1 cellular context compared by ENCODE assay signal in the genomic region with DNA sequence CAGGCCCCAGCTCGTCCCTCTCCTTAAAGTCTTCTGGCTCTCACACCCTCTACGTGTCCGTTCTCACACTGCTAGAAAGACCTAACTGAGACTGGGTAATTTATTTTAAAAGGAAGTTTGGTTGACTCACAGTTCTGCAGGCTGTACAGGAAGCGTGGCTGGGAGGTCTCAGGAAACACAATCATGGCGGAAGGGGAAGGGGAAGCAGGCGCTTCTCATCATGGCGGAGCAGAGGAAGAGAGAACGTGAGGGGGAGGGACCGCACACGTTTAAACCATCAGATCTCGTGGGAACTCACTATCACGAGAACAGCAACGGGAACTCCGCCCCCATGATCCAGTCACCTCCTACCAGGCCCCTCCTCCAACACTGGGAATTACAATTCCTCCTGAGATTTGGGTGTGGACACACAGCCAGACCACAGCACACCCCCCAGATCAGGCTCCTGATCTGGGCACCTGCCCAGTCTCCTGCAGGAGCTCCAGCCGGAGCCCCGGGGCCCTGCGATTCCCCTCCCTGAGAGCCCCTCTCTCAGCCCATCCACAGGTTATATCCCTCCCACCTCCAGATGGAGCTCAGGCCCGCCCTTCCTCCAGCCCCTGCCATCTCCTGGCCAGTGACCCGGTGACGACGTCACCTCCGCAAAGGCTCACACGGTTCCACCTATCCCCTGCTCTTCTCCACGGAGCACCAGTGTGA.
TF ChIP-seq lines count a peak whose summit lies in the region.

No MANE protein-coding gene starts in this region.

TF ChIP-seq in K562, 482 proteins besides CTCF, POLR2A, EP300 and RAD21 (continued from another document):
- TF ChIP-seq TOE1 (IDR thresholded peaks at IDR 0.05; ENCODE audit: borderline replicate concordance): no peak
- no peak for TF ChIP-seq TOE1 (CRISPR knock-in tag; IDR thresholded peaks at IDR 0.05; ENCODE audit: borderline replicate concordance, low read depth)
- TF ChIP-seq CBX5 (IDR thresholded peaks at IDR 0.05; ENCODE audit: borderline replicate concordance, low read depth): no peak
- TF ChIP-seq SIN3A (IDR thresholded peaks at IDR 0.05; ENCODE audit: borderline replicate concordance in 2 of 2, control insufficient read depth in 1 of 2, low read depth in 2 of 2, low read length in 2 of 2): peak; percentile 56; a peak in 1 of 4 replicates
- no peak for TF ChIP-seq ZBTB7A (IDR thresholded peaks at IDR 0.05; ENCODE audit: borderline replicate concordance, control insufficient read depth, low read depth, low read length)
- no peak for TF ChIP-seq SIX5 (IDR thresholded peaks at IDR 0.05; ENCODE audit: borderline replicate concordance in 1 of 2, insufficient read depth in 1 of 2, low read depth in 1 of 2, low read length in 2 of 2)
- TF ChIP-seq MYC (IDR thresholded peaks at IDR 0.05; ENCODE audit: low read depth, low read length): peak; percentile 81
- no peak for TF ChIP-seq MYC (CRISPR knock-in tag; IDR thresholded peaks at IDR 0.05; ENCODE audit: borderline replicate concordance, low read depth)
- TF ChIP-seq ZNF224 (CRISPR knock-in tag; IDR thresholded peaks at IDR 0.05): no peak
- TF ChIP-seq SUPT5H (IDR thresholded peaks at IDR 0.05): peak; percentile 80
- no peak; the same call in 1 of the 2 replicates for TF ChIP-seq JUND (IDR thresholded peaks at IDR 0.05; ENCODE audit: borderline replicate concordance, low read depth, low read length)
- TF ChIP-seq JUND (tag; IDR thresholded peaks at IDR 0.05; ENCODE audit: borderline replicate concordance, low read depth, low read length): peak; percentile 22; the same call in 1 of the 3 replicates
- no peak for TF ChIP-seq SMAD4 (CRISPR knock-in tag; conservative IDR thresholded peaks at IDR 0.05)
- no peak for TF ChIP-seq ZNF561 (CRISPR knock-in tag; conservative IDR thresholded peaks at IDR 0.05)
- no peak for TF ChIP-seq HEY1 (CRISPR knock-in tag; IDR thresholded peaks at IDR 0.05; ENCODE audit: borderline replicate concordance)
- TF ChIP-seq, protein P1, sequence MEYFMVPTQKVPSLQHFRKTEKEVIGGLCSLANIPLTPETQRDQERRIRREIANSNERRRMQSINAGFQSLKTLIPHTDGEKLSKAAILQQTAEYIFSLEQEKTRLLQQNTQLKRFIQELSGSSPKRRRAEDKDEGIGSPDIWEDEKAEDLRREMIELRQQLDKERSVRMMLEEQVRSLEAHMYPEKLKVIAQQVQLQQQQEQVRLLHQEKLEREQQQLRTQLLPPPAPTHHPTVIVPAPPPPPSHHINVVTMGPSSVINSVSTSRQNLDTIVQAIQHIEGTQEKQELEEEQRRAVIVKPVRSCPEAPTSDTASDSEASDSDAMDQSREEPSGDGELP (CRISPR knock-in tag; IDR thresholded peaks at IDR 0.05; ENCODE audit: borderline replicate concordance): no peak
- no peak for TF ChIP-seq NCOA4 (IDR thresholded peaks at IDR 0.05; ENCODE audit: partially characterized antibody)
- TF ChIP-seq, protein P2, sequence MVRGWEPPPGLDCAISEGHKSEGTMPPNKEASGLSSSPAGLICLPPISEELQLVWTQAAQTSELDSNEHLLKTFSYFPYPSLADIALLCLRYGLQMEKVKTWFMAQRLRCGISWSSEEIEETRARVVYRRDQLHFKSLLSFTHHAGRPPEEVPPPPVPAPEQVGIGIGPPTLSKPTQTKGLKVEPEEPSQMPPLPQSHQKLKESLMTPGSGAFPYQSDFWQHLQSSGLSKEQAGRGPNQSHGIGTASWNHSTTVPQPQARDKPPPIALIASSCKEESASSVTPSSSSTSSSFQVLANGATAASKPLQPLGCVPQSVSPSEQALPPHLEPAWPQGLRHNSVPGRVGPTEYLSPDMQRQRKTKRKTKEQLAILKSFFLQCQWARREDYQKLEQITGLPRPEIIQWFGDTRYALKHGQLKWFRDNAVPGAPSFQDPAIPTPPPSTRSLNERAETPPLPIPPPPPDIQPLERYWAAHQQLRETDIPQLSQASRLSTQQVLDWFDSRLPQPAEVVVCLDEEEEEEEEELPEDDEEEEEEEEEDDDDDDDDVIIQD (CRISPR knock-in tag; IDR thresholded peaks at IDR 0.05): no peak
- TF ChIP-seq ETV6 (IDR thresholded peaks at IDR 0.05; ENCODE audit: borderline replicate concordance in 1 of 2, low read depth in 2 of 2, low read length in 1 of 2): peak; percentile 82 to 85; a peak in 3 of 4 replicates
- TF ChIP-seq ETV6 (CRISPR knock-in tag; IDR thresholded peaks at IDR 0.05; ENCODE audit: borderline replicate concordance): no peak
- peak; percentile 64 for TF ChIP-seq POLR2B (IDR thresholded peaks at IDR 0.05; ENCODE audit: low read depth, partially characterized antibody)
- 0 out of 2 replicates have a peak, but pooled peaks have one; percentile 29 for TF ChIP-seq LEF1 (IDR thresholded peaks at IDR 0.05)
- TF ChIP-seq, protein P3, sequence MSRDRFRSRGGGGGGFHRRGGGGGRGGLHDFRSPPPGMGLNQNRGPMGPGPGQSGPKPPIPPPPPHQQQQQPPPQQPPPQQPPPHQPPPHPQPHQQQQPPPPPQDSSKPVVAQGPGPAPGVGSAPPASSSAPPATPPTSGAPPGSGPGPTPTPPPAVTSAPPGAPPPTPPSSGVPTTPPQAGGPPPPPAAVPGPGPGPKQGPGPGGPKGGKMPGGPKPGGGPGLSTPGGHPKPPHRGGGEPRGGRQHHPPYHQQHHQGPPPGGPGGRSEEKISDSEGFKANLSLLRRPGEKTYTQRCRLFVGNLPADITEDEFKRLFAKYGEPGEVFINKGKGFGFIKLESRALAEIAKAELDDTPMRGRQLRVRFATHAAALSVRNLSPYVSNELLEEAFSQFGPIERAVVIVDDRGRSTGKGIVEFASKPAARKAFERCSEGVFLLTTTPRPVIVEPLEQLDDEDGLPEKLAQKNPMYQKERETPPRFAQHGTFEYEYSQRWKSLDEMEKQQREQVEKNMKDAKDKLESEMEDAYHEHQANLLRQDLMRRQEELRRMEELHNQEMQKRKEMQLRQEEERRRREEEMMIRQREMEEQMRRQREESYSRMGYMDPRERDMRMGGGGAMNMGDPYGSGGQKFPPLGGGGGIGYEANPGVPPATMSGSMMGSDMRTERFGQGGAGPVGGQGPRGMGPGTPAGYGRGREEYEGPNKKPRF (IDR thresholded peaks at IDR 0.05; ENCODE audit: low read depth, low read length): no peak
- no peak for TF ChIP-seq FOXJ2 (tag; IDR thresholded peaks at IDR 0.05)
- peak; percentile 93 for TF ChIP-seq NFRKB (IDR thresholded peaks at IDR 0.05; ENCODE audit: low read depth)
- TF ChIP-seq, protein P4, sequence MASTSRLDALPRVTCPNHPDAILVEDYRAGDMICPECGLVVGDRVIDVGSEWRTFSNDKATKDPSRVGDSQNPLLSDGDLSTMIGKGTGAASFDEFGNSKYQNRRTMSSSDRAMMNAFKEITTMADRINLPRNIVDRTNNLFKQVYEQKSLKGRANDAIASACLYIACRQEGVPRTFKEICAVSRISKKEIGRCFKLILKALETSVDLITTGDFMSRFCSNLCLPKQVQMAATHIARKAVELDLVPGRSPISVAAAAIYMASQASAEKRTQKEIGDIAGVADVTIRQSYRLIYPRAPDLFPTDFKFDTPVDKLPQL (IDR thresholded peaks at IDR 0.05; ENCODE audit: extremely low read depth, insufficient read length): peak; percentile 26
- TF ChIP-seq TRIM28 (IDR thresholded peaks at IDR 0.05): no peak
- peak; percentile 53; the same call in 1 of the 2 replicates for TF ChIP-seq SP1 (CRISPR knock-in tag; IDR thresholded peaks at IDR 0.05)
- no peak for TF ChIP-seq CTBP1 (IDR thresholded peaks at IDR 0.05; ENCODE audit: borderline replicate concordance)
- no peak for TF ChIP-seq SRSF9 (IDR thresholded peaks at IDR 0.05; ENCODE audit: borderline replicate concordance, low read depth, low read length)
- TF ChIP-seq, protein P5, sequence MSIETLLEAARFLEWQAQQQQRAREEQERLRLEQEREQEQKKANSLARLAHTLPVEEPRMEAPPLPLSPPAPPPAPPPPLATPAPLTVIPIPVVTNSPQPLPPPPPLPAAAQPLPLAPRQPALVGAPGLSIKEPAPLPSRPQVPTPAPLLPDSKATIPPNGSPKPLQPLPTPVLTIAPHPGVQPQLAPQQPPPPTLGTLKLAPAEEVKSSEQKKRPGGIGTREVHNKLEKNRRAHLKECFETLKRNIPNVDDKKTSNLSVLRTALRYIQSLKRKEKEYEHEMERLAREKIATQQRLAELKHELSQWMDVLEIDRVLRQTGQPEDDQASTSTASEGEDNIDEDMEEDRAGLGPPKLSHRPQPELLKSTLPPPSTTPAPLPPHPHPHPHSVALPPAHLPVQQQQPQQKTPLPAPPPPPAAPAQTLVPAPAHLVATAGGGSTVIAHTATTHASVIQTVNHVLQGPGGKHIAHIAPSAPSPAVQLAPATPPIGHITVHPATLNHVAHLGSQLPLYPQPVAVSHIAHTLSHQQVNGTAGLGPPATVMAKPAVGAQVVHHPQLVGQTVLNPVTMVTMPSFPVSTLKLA (conservative IDR thresholded peaks at IDR 0.05): peak; percentile 51 to 60; a peak in 2 of 4 replicates
- TF ChIP-seq ZNF780A (CRISPR knock-in tag; IDR thresholded peaks at IDR 0.05): no peak
- 0 out of 2 replicates have a peak, but pooled peaks have one; percentile 30 for TF ChIP-seq ELF4 (CRISPR knock-in tag; IDR thresholded peaks at IDR 0.05)
- TF ChIP-seq MTA2 (IDR thresholded peaks at IDR 0.05; ENCODE audit: low read depth): no peak
- no peak for TF ChIP-seq KDM4B (IDR thresholded peaks at IDR 0.05; ENCODE audit: borderline replicate concordance in 2 of 2, low read depth in 1 of 2)
- no peak for TF ChIP-seq KDM2B (CRISPR knock-in tag; IDR thresholded peaks at IDR 0.05)
- TF ChIP-seq, protein P6, sequence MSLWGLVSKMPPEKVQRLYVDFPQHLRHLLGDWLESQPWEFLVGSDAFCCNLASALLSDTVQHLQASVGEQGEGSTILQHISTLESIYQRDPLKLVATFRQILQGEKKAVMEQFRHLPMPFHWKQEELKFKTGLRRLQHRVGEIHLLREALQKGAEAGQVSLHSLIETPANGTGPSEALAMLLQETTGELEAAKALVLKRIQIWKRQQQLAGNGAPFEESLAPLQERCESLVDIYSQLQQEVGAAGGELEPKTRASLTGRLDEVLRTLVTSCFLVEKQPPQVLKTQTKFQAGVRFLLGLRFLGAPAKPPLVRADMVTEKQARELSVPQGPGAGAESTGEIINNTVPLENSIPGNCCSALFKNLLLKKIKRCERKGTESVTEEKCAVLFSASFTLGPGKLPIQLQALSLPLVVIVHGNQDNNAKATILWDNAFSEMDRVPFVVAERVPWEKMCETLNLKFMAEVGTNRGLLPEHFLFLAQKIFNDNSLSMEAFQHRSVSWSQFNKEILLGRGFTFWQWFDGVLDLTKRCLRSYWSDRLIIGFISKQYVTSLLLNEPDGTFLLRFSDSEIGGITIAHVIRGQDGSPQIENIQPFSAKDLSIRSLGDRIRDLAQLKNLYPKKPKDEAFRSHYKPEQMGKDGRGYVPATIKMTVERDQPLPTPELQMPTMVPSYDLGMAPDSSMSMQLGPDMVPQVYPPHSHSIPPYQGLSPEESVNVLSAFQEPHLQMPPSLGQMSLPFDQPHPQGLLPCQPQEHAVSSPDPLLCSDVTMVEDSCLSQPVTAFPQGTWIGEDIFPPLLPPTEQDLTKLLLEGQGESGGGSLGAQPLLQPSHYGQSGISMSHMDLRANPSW (CRISPR knock-in tag; IDR thresholded peaks at IDR 0.05): no peak
- TF ChIP-seq, protein P7, sequence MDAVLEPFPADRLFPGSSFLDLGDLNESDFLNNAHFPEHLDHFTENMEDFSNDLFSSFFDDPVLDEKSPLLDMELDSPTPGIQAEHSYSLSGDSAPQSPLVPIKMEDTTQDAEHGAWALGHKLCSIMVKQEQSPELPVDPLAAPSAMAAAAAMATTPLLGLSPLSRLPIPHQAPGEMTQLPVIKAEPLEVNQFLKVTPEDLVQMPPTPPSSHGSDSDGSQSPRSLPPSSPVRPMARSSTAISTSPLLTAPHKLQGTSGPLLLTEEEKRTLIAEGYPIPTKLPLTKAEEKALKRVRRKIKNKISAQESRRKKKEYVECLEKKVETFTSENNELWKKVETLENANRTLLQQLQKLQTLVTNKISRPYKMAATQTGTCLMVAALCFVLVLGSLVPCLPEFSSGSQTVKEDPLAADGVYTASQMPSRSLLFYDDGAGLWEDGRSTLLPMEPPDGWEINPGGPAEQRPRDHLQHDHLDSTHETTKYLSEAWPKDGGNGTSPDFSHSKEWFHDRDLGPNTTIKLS (IDR thresholded peaks at IDR 0.05; ENCODE audit: borderline replicate concordance, low read depth): peak; percentile 84
- TF ChIP-seq, protein P8, sequence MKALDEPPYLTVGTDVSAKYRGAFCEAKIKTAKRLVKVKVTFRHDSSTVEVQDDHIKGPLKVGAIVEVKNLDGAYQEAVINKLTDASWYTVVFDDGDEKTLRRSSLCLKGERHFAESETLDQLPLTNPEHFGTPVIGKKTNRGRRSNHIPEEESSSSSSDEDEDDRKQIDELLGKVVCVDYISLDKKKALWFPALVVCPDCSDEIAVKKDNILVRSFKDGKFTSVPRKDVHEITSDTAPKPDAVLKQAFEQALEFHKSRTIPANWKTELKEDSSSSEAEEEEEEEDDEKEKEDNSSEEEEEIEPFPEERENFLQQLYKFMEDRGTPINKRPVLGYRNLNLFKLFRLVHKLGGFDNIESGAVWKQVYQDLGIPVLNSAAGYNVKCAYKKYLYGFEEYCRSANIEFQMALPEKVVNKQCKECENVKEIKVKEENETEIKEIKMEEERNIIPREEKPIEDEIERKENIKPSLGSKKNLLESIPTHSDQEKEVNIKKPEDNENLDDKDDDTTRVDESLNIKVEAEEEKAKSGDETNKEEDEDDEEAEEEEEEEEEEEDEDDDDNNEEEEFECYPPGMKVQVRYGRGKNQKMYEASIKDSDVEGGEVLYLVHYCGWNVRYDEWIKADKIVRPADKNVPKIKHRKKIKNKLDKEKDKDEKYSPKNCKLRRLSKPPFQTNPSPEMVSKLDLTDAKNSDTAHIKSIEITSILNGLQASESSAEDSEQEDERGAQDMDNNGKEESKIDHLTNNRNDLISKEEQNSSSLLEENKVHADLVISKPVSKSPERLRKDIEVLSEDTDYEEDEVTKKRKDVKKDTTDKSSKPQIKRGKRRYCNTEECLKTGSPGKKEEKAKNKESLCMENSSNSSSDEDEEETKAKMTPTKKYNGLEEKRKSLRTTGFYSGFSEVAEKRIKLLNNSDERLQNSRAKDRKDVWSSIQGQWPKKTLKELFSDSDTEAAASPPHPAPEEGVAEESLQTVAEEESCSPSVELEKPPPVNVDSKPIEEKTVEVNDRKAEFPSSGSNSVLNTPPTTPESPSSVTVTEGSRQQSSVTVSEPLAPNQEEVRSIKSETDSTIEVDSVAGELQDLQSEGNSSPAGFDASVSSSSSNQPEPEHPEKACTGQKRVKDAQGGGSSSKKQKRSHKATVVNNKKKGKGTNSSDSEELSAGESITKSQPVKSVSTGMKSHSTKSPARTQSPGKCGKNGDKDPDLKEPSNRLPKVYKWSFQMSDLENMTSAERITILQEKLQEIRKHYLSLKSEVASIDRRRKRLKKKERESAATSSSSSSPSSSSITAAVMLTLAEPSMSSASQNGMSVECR (CRISPR knock-in tag; IDR thresholded peaks at IDR 0.05): peak; percentile 51; the same call in 1 of the 2 replicates
- TF ChIP-seq NELFE (IDR thresholded peaks at IDR 0.05; ENCODE audit: insufficient read depth, insufficient read length): no peak
- TF ChIP-seq ZNF431 (CRISPR knock-in tag; IDR thresholded peaks at IDR 0.05): no peak
- no peak for TF ChIP-seq POU5F1 (IDR thresholded peaks at IDR 0.05; ENCODE audit: borderline replicate concordance, low read depth, low read length, partially characterized antibody)
TF ChIP-seq in K562: peak in this region for 51.
